In the genomic region with DNA sequence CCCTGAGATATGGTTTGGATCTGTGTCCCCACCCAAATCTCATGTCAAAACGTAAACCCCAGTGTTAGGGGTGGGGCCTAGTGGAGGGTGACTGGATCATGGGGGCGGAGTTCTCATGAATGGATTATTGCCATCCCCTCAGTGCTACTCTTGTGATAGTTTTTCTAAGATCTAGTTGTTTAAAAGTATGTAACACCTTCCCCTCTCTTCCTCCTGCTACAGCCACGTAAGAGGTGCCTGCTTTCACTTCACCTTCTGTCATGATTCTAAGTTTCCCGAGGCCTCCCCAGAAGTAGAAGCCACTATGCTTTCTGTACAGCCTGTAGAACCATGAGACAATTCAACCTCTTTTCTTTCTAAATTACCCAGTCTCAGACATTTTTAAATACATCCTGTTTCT, we compare ENCODE assay signal across 16 cellular contexts. TPM values are rescaled to one million over a fixed set of nuclear protein-coding genes. Genes with fewer than 3 reads are reported as not detected.
DNase-seq lines count a peak whose midpoint lies in the region; ATAC-seq, FAIRE-seq and TF ChIP-seq lines count a peak whose summit lies in the region.
"Had no signal": no experiment of that assay in that cellular context is flagged by ENCODE, and none has a peak within 500 bp of the region (broad histone marks: within the 10 kb centered on the region; RNA-seq: fewer than 3 reads in every experiment).

No MANE protein-coding gene starts in this region.

- no peak for ATAC-seq in activated naive CD4-positive, alpha-beta T cell treated with anti-CD3 and anti-CD28 coated beads, Interleukin-2, amount 50 U/mL, for 72 hours
- ATAC-seq in HG02623 (IDR thresholded peaks at IDR 0.05; ENCODE audit: unreplicated experiment) (peak; percentile 45), WTC11 (no peak; the same call in 1 of the 2 replicates)

- H3K4me1 Mint-ChIP-seq in activated naive CD4-positive, alpha-beta T cell treated with anti-CD3 and anti-CD28 coated beads for 36 hours (ENCODE audit: low read depth), result peaks cover 79% of the 10 kb centered on the region
- peaks cover 75% of the 10 kb centered on the region for H3K4me1 Mint-ChIP-seq in WTC11
- peaks cover 90% of the 10 kb centered on the region for H3K4me1 Mint-ChIP-seq in stimulated activated naive CD8-positive, alpha-beta T cell treated with anti-CD3 and anti-CD28 coated beads, Interleukin-15, Interleukin-2, amounts not matched to agents 100 ng/mL and 50 ng/mL, for 24 hours (ENCODE audit: low read depth)

- H3K27ac Mint-ChIP-seq in activated naive CD4-positive, alpha-beta T cell treated with anti-CD3 and anti-CD28 coated beads for 36 hours, result peak overlapping the region; percentile 70
- H3K27ac Mint-ChIP-seq in activated naive CD4-positive, alpha-beta T cell treated with anti-CD3 and anti-CD28 coated beads, Interleukin-2, amount 50 U/mL, for 72 hours, result no peak overlapping the region
- peak overlapping the region; percentile 66; the same call in 1 of the 2 replicates for H3K27ac Mint-ChIP-seq in WTC11
- H3K27ac Mint-ChIP-seq in stimulated activated naive CD8-positive, alpha-beta T cell treated with anti-CD3 and anti-CD28 coated beads, Interleukin-15, Interleukin-2, amounts not matched to agents 100 ng/mL and 50 ng/mL, for 24 hours, result peak overlapping the region; percentile 60

- no peak for DNase-seq in activated naive CD4-positive, alpha-beta T cell treated with anti-CD3 and anti-CD28 coated beads for 36 hours
- no peak for DNase-seq in activated naive CD4-positive, alpha-beta T cell treated with anti-CD3 and anti-CD28 coated beads, Interleukin-2, amount 50 U/mL, for 72 hours (ENCODE audit: low spot score in 2 of 2)
- DNase-seq in WTC11 (ENCODE audit: low spot score) (no peak), COLO668 (lab: John Stamatoyannopoulos, UW; ENCODE audit: unreplicated experiment) (no peak), SHP77 (lab: John Stamatoyannopoulos, UW) (no peak), RCC 7860 (ENCODE audit: low spot score) (no peak)
- DNase-seq: ACHN; activated CD4-positive, alpha-beta T cell treated with anti-CD3 and anti-CD28 coated beads for 4 hours; activated naive CD4-positive, alpha-beta T cell; cerebellar nuclear complex; Kasumi-1; kidney glomerular epithelial cell; NCI-H2029 treated with DMSO at 0.1 percent for 48 hours had no signal

- peaks cover 35% of the 10 kb centered on the region for H3K36me3 Mint-ChIP-seq in activated naive CD4-positive, alpha-beta T cell treated with anti-CD3 and anti-CD28 coated beads for 36 hours (ENCODE audit: low read depth)
- H3K36me3 Mint-ChIP-seq in activated naive CD4-positive, alpha-beta T cell treated with anti-CD3 and anti-CD28 coated beads, Interleukin-2, amount 50 U/mL, for 72 hours, result peaks cover 17 to 48% of the 10 kb centered on the region in 2 donors
- H3K36me3 Mint-ChIP-seq in WTC11, result 0 out of 2 replicates have a peak, but pooled peaks cover 4% of the 10 kb centered on the region
- peaks cover 59% of the 10 kb centered on the region for H3K36me3 Mint-ChIP-seq in stimulated activated naive CD8-positive, alpha-beta T cell treated with anti-CD3 and anti-CD28 coated beads, Interleukin-15, Interleukin-2, amounts not matched to agents 100 ng/mL and 50 ng/mL, for 24 hours (ENCODE audit: low read depth)

- no peak overlapping the region for H3K4me3 Mint-ChIP-seq in activated naive CD4-positive, alpha-beta T cell treated with anti-CD3 and anti-CD28 coated beads for 36 hours
- no peak overlapping the region for H3K4me3 Mint-ChIP-seq in WTC11
- no peak overlapping the region for H3K4me3 Mint-ChIP-seq in stimulated activated naive CD8-positive, alpha-beta T cell treated with anti-CD3 and anti-CD28 coated beads, Interleukin-15, Interleukin-2, amounts not matched to agents 100 ng/mL and 50 ng/mL, for 24 hours

- no peak for FAIRE-seq in RCC 7860 (lab: Jason Lieb, UNC)
- FAIRE-seq: urothelium cell line had no signal

- CTCF ChIA-PET in activated naive CD4-positive, alpha-beta T cell treated with anti-CD3 and anti-CD28 coated beads for 36 hours (lab: Charles Lee), result interaction anchor here (0.6 to 0.7 kb wide), 2 partner anchors 28 to 70 kb away, joined by 3 read pairs; no protein-coding TSS in a partner anchor
- CTCF ChIA-PET in WTC11 (lab: Charles Lee), result interaction anchor here (1.0 kb wide), 1 partner anchor 9 kb away, joined by 3 read pairs; no protein-coding TSS in a partner anchor

- POLR2A ChIA-PET in WTC11 (lab: Charles Lee), result no interaction called here

- no peak for TF ChIP-seq CTCF in WTC11 (IDR thresholded peaks at IDR 0.05)

- H3K27me3 Mint-ChIP-seq in activated naive CD4-positive, alpha-beta T cell treated with anti-CD3 and anti-CD28 coated beads for 36 hours (ENCODE audit: low read depth), result no peaks in the 10 kb centered on the region
- no peaks in the 10 kb centered on the region for H3K27me3 Mint-ChIP-seq in WTC11 (ENCODE audit: low read depth)
- H3K27me3 Mint-ChIP-seq in stimulated activated naive CD8-positive, alpha-beta T cell treated with anti-CD3 and anti-CD28 coated beads, Interleukin-15, Interleukin-2, amounts not matched to agents 100 ng/mL and 50 ng/mL, for 24 hours, result no peaks in the 10 kb centered on the region

- H3K9me3 Mint-ChIP-seq in activated naive CD4-positive, alpha-beta T cell treated with anti-CD3 and anti-CD28 coated beads for 36 hours, result peaks cover 11% of the 10 kb centered on the region
- peaks cover 6 to 23% of the 10 kb centered on the region in 2 donors for H3K9me3 Mint-ChIP-seq in activated naive CD4-positive, alpha-beta T cell treated with anti-CD3 and anti-CD28 coated beads, Interleukin-2, amount 50 U/mL, for 72 hours
- no peaks in the 10 kb centered on the region for H3K9me3 Mint-ChIP-seq in WTC11
- H3K9me3 Mint-ChIP-seq in stimulated activated naive CD8-positive, alpha-beta T cell treated with anti-CD3 and anti-CD28 coated beads, Interleukin-15, Interleukin-2, amounts not matched to agents 100 ng/mL and 50 ng/mL, for 24 hours, result peaks cover 18% of the 10 kb centered on the region

- intact Hi-C loops in activated naive CD4-positive, alpha-beta T cell treated with anti-CD3 and anti-CD28 coated beads for 36 hours (cut with micrococcal nuclease), result loop anchor here (2.0 kb wide), 1 partner anchor 15 kb away; no protein-coding TSS in a partner anchor

TF ChIP-seq in WTC11, 78 proteins besides CTCF, POLR2A, EP300 and RAD21 (continues in another document):
- TF ChIP-seq, protein P1, sequence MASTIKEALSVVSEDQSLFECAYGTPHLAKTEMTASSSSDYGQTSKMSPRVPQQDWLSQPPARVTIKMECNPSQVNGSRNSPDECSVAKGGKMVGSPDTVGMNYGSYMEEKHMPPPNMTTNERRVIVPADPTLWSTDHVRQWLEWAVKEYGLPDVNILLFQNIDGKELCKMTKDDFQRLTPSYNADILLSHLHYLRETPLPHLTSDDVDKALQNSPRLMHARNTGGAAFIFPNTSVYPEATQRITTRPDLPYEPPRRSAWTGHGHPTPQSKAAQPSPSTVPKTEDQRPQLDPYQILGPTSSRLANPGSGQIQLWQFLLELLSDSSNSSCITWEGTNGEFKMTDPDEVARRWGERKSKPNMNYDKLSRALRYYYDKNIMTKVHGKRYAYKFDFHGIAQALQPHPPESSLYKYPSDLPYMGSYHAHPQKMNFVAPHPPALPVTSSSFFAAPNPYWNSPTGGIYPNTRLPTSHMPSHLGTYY (CRISPR knock-in tag; IDR thresholded peaks at IDR 0.05), result no peak
- TF ChIP-seq ZBTB21 (CRISPR knock-in tag; IDR thresholded peaks at IDR 0.05; ENCODE audit: borderline replicate concordance) (no peak), ZNF416 (CRISPR knock-in tag; IDR thresholded peaks at IDR 0.05) (no peak), ATF1 (CRISPR knock-in tag; IDR thresholded peaks at IDR 0.05) (no peak)
- TF ChIP-seq, protein P2, sequence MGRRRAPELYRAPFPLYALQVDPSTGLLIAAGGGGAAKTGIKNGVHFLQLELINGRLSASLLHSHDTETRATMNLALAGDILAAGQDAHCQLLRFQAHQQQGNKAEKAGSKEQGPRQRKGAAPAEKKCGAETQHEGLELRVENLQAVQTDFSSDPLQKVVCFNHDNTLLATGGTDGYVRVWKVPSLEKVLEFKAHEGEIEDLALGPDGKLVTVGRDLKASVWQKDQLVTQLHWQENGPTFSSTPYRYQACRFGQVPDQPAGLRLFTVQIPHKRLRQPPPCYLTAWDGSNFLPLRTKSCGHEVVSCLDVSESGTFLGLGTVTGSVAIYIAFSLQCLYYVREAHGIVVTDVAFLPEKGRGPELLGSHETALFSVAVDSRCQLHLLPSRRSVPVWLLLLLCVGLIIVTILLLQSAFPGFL (CRISPR knock-in tag; IDR thresholded peaks at IDR 0.05; ENCODE audit: borderline replicate concordance), result no peak
- TF ChIP-seq, protein P3, sequence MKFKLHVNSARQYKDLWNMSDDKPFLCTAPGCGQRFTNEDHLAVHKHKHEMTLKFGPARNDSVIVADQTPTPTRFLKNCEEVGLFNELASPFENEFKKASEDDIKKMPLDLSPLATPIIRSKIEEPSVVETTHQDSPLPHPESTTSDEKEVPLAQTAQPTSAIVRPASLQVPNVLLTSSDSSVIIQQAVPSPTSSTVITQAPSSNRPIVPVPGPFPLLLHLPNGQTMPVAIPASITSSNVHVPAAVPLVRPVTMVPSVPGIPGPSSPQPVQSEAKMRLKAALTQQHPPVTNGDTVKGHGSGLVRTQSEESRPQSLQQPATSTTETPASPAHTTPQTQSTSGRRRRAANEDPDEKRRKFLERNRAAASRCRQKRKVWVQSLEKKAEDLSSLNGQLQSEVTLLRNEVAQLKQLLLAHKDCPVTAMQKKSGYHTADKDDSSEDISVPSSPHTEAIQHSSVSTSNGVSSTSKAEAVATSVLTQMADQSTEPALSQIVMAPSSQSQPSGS (CRISPR knock-in tag; IDR thresholded peaks at IDR 0.05; ENCODE audit: borderline replicate concordance, low read depth), result no peak
- TF ChIP-seq, protein P4, sequence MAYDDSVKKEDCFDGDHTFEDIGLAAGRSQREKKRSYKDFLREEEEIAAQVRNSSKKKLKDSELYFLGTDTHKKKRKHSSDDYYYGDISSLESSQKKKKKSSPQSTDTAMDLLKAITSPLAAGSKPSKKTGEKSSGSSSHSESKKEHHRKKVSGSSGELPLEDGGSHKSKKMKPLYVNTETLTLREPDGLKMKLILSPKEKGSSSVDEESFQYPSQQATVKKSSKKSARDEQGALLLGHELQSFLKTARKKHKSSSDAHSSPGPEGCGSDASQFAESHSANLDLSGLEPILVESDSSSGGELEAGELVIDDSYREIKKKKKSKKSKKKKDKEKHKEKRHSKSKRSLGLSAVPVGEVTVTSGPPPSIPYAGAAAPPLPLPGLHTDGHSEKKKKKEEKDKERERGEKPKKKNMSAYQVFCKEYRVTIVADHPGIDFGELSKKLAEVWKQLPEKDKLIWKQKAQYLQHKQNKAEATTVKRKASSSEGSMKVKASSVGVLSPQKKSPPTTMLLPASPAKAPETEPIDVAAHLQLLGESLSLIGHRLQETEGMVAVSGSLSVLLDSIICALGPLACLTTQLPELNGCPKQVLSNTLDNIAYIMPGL (CRISPR knock-in tag; IDR thresholded peaks at IDR 0.05), result no peak

RNA-seq across cellular contexts. Expression of a gene that starts 16.9 kb away (rescaled TPM):
- total RNA-seq in activated naive CD4-positive, alpha-beta T cell treated with anti-CD3 and anti-CD28 coated beads for 36 hours, result 10 to 100 TPM; 88.4 to 96.8 TPM
- 100 to 1,000 TPM in 1 of 2 donors, 10 to 100 TPM in 1; 99.0 to 111 TPM for total RNA-seq in activated naive CD4-positive, alpha-beta T cell treated with anti-CD3 and anti-CD28 coated beads, Interleukin-2, amount 50 U/mL, for 72 hours
- 84.7 to 104 TPM (median 90.0 TPM) in 3 replicates for total RNA-seq in WTC11 (2021)

Comparison
In these comparisons a context has a peak if more than half of its experiments do, and no peak if none do; other contexts are left out.
1. H3K27ac Mint-ChIP-seq: peak in activated naive CD4-positive, alpha-beta T cell treated with anti-CD3 and anti-CD28 coated beads for 36 hours (single experiment), WTC11 (single experiment) and stimulated activated naive CD8-positive, alpha-beta T cell treated with anti-CD3 and anti-CD28 coated beads, Interleukin-15, Interleukin-2, amounts not matched to agents 100 ng/mL and 50 ng/mL, for 24 hours (single experiment); none in activated naive CD4-positive, alpha-beta T cell treated with anti-CD3 and anti-CD28 coated beads, Interleukin-2, amount 50 U/mL, for 72 hours (0 of 2).